ENCODE assay signal across 1 cellular context in genomic region chr12:27083861-27084271, GRCh38.
TF ChIP-seq lines count a peak whose summit lies in the region.

No MANE protein-coding gene starts in this region.

TF ChIP-seq in HepG2, 621 proteins besides CTCF, POLR2A, EP300 and RAD21 (continued from another document):
- no peak for TF ChIP-seq DBP (CRISPR knock-in tag; IDR thresholded peaks at IDR 0.05; ENCODE audit: not compliant biosample characterization)
